Comparison of ENCODE assay signal across 7 cellular contexts in genomic region chr3:122258757-122259371, GRCh38.
DNase-seq lines count a peak whose midpoint lies in the region; ATAC-seq and TF ChIP-seq lines count a peak whose summit lies in the region.

No MANE protein-coding gene starts in this region.

- H3K27ac ChIP-seq in Karpas-422 (ENCODE audit: low read length) (no peak overlapping the region), hepatocyte (no peak overlapping the region)

- H3K36me3 ChIP-seq in GM06990 (ENCODE audit: control insufficient read depth, insufficient read depth, low read length) (no peaks in the 10 kb centered on the region), Karpas-422 (ENCODE audit: insufficient read depth, low read length) (no peaks in the 10 kb centered on the region), hepatocyte (replicated peaks; ENCODE audit: insufficient read depth, low read depth) (no peaks in the 10 kb centered on the region)

- H3K4me1 ChIP-seq in Karpas-422 (ENCODE audit: low read length) (peaks cover 4% of the 10 kb centered on the region; the same call in 1 of the 2 replicates), hepatocyte (ENCODE audit: insufficient read depth) (no peaks in the 10 kb centered on the region)

- DNase-seq in GM06990 (ENCODE audit: extremely low read depth, insufficient read length) (peak; percentile 69), Karpas-422 (peak; percentile 83), SHP77 treated with DMSO at 0.1 percent for 48 hours (lab: John Stamatoyannopoulos, UW) (peak; percentile 25), amniotic stem cell (lab: John Stamatoyannopoulos, UW) (peak; percentile 23), hepatocyte (ENCODE audit: low spot score) (peak; percentile 79)
- DNase-seq in stimulated activated CD4-positive, alpha-beta T cell treated with anti-CD3 and anti-CD28 coated beads, Interleukin-12 subunit alpha, Interleukin-12 subunit beta, amount 100 ng/mL, for 4 hours = peak; percentile 30

- H3K79me2 ChIP-seq in Karpas-422 (ENCODE audit: low read length) = no peaks in the 10 kb centered on the region
- H3K79me2 ChIP-seq in hepatocyte = no peaks in the 10 kb centered on the region

- H3K4me3 ChIP-seq in GM06990 (replicated peaks; ENCODE audit: low read depth, low read length) (no peak overlapping the region), Karpas-422 (ENCODE audit: low read length) (no peak overlapping the region), hepatocyte (no peak overlapping the region)

- H3K4me2 ChIP-seq in Karpas-422 (ENCODE audit: low read depth, low read length, poor library complexity, severe bottlenecking) = no peak overlapping the region
- no peak overlapping the region for H3K4me2 ChIP-seq in hepatocyte

- H3K9me3 ChIP-seq in Karpas-422 (ENCODE audit: low read length) = no peaks in the 10 kb centered on the region
- H3K9me3 ChIP-seq in hepatocyte (ENCODE audit: low read depth) = no peaks in the 10 kb centered on the region

- no peaks in the 10 kb centered on the region for H3K9me2 ChIP-seq in Karpas-422 (replicated peaks; ENCODE audit: insufficient read depth, low read length)
- no peaks in the 10 kb centered on the region for H3K9me2 ChIP-seq in hepatocyte (replicated peaks; ENCODE audit: insufficient read depth)

- H2AFZ ChIP-seq in Karpas-422 (ENCODE audit: low read length) (no peak overlapping the region), hepatocyte (no peak overlapping the region)

- H3K27me3 ChIP-seq in GM06990 (replicated peaks; ENCODE audit: control insufficient read depth, insufficient read depth, low read length) = no peaks in the 10 kb centered on the region
- H3K27me3 ChIP-seq in Karpas-422 (ENCODE audit: low read length) = no peaks in the 10 kb centered on the region
- no peaks in the 10 kb centered on the region for H3K27me3 ChIP-seq in hepatocyte

- H4K20me1 ChIP-seq in Karpas-422 (ENCODE audit: insufficient read depth, low read depth, low read length) = no peaks in the 10 kb centered on the region
- no peaks in the 10 kb centered on the region for H4K20me1 ChIP-seq in hepatocyte (ENCODE audit: insufficient read depth, poor library complexity, severe bottlenecking)

- peak; percentile 77 for TF ChIP-seq CTCF in GM06990 (IDR thresholded peaks at IDR 0.05; ENCODE audit: insufficient read depth, low read length, poor library complexity, severe bottlenecking)
- peak; percentile 76 for TF ChIP-seq CTCF in hepatocyte (IDR thresholded peaks at IDR 0.05; ENCODE audit: poor library complexity)

- peak; percentile 82 for ATAC-seq in GM21786 (IDR thresholded peaks at IDR 0.05; ENCODE audit: unreplicated experiment)

- 13% methylated on average over 7 of the region's 7 CpGs for WGBS in hepatocyte (ENCODE audit: low lambda C conversion rate, missing lambda C conversion rate)

- H3K9ac ChIP-seq in Karpas-422 (ENCODE audit: low read length) = no peak overlapping the region

Comparison
In these comparisons a context has a peak if more than half of its experiments do, and no peak if none do; other contexts are left out.
1. DNase-seq: peak in every context shown above with its lines; median percentile 83 in Karpas-422; 79 in hepatocyte; 69 in GM06990; 30 in stimulated activated CD4-positive, alpha-beta T cell treated with anti-CD3 and anti-CD28 coated beads, Interleukin-12 subunit alpha, Interleukin-12 subunit beta, amount 100 ng/mL, for 4 hours; 25 in SHP77 treated with DMSO at 0.1 percent for 48 hours; 23 in amniotic stem cell.